In genomic region chr5:158777647-158778368, GRCh38 we compare ENCODE assay signal across 16 cellular contexts.
DNase-seq lines count a peak whose midpoint lies in the region; ATAC-seq and TF ChIP-seq lines count a peak whose summit lies in the region.
"Had no signal": no experiment of that assay in that cellular context is flagged by ENCODE, and none has a peak within 500 bp of the region (broad histone marks: within the 10 kb centered on the region; RNA-seq: fewer than 3 reads in every experiment).

No MANE protein-coding gene starts in this region.

- in situ Hi-C loops in transverse colon (cut with MboI; ENCODE audit: low pct_ligation_motif_present in 1 of 4, low pct_unique_long_range_greater_than_20kb in 1 of 4, low sequenced_read_pairs in 3 of 4), result no loop called here

- DNase-seq in NCI-H226, result peak; percentile 24
- DNase-seq in endothelial cell (ENCODE audit: low spot score), result peak; percentile 9
- DNase-seq in transverse colon, result no peak
- no peak for DNase-seq in NCI-H1105 (lab: John Stamatoyannopoulos, UW)
- DNase-seq in 8988T, result no peak
- DNase-seq: activated CD4-positive, alpha-beta memory T cell treated with anti-CD3 and anti-CD28 coated beads for 36 hours; activated naive CD8-positive, alpha-beta T cell treated with anti-CD3 and anti-CD28 coated beads, Interleukin-2, amount 50 U/mL, for 24 hours; C1 segment of cervical spinal cord; DND-41; H7; head of caudate nucleus; MV-4-11; NCI-H2171 treated with DMSO at 0.1 percent for 48 hours; stimulated activated CD4-positive, alpha-beta T cell treated with anti-CD3 and anti-CD28 coated beads, Interleukin-2, amount 100 ng/mL, for 48 hours had no signal

- TF ChIP-seq CTCF in endothelial cell (IDR thresholded peaks at IDR 0.05; ENCODE audit: unreplicated experiment) (no peak), transverse colon (IDR thresholded peaks at IDR 0.05) (no peak)

- no peak for TF ChIP-seq EP300 in transverse colon (IDR thresholded peaks at IDR 0.05; ENCODE audit: low read depth)

- intact Hi-C loops in transverse colon (cut with DNase I; ENCODE audit: low total_unique reads), result no loop called here

- H3K4me1 ChIP-seq in muscle layer of duodenum (ENCODE audit: control insufficient read depth in 1 of 2, insufficient read depth in 2 of 2, low read length in 2 of 2), result peaks cover 0 to 10% of the 10 kb centered on the region in 2 donors
- H3K4me1 ChIP-seq in transverse colon, result no peaks in the 10 kb centered on the region

- H3K4me3 Mint-ChIP-seq in endothelial cell (ENCODE audit: unreplicated experiment), result no peak overlapping the region
- H3K4me3 Mint-ChIP-seq: activated CD4-positive, alpha-beta memory T cell treated with anti-CD3 and anti-CD28 coated beads for 36 hours; activated naive CD8-positive, alpha-beta T cell treated with anti-CD3 and anti-CD28 coated beads, Interleukin-2, amount 50 U/mL, for 24 hours had no signal

- no peaks in the 10 kb centered on the region for H3K36me3 ChIP-seq in muscle layer of duodenum (ENCODE audit: control insufficient read depth in 1 of 2, insufficient read depth in 2 of 2, low read length in 2 of 2)
- H3K36me3 ChIP-seq in transverse colon, result no peaks in the 10 kb centered on the region

- peaks cover 2% of the 10 kb centered on the region for H3K27me3 Mint-ChIP-seq in endothelial cell (ENCODE audit: unreplicated experiment)
- H3K27me3 Mint-ChIP-seq: activated naive CD8-positive, alpha-beta T cell treated with anti-CD3 and anti-CD28 coated beads, Interleukin-2, amount 50 U/mL, for 24 hours had no signal

- H3K9me3 ChIP-seq in muscle layer of duodenum (ENCODE audit: control insufficient read depth in 1 of 2, low read length in 2 of 2), result no peaks in the 10 kb centered on the region
- no peaks in the 10 kb centered on the region for H3K9me3 ChIP-seq in transverse colon

- H3K4me3 ChIP-seq in muscle layer of duodenum (ENCODE audit: low read depth in 1 of 2, low read length in 2 of 2) (no peak overlapping the region), transverse colon (no peak overlapping the region)

- WGBS in transverse colon (ENCODE audit: low coverage in 1 of 2), 2 donors, result 55 to 77% methylated on average over 3 to 7 of the region's 7 CpGs

- H3K27me3 ChIP-seq in muscle layer of duodenum (ENCODE audit: low read depth, low read length) (no peaks in the 10 kb centered on the region), transverse colon (no peaks in the 10 kb centered on the region)

- no peak for ATAC-seq in HG03378 (IDR thresholded peaks at IDR 0.05; ENCODE audit: unreplicated experiment)
- ATAC-seq: activated naive CD8-positive, alpha-beta T cell treated with anti-CD3 and anti-CD28 coated beads, Interleukin-2, amount 50 U/mL, for 24 hours had no signal

- peak overlapping the region; percentile 85 for H3K27ac Mint-ChIP-seq in endothelial cell (ENCODE audit: unreplicated experiment)
- H3K27ac Mint-ChIP-seq: activated CD4-positive, alpha-beta memory T cell treated with anti-CD3 and anti-CD28 coated beads for 36 hours; activated naive CD8-positive, alpha-beta T cell treated with anti-CD3 and anti-CD28 coated beads, Interleukin-2, amount 50 U/mL, for 24 hours had no signal

- no peaks in the 10 kb centered on the region for H3K36me3 Mint-ChIP-seq in endothelial cell (ENCODE audit: low read depth, unreplicated experiment)
- H3K36me3 Mint-ChIP-seq: activated CD4-positive, alpha-beta memory T cell treated with anti-CD3 and anti-CD28 coated beads for 36 hours had no signal

- H3K4me1 Mint-ChIP-seq in endothelial cell (ENCODE audit: unreplicated experiment), result peaks cover 38% of the 10 kb centered on the region

- H3K27ac ChIP-seq in muscle layer of duodenum (ENCODE audit: low read length) (peak overlapping the region; percentile 34), transverse colon (peak overlapping the region in 3 of 4 donors; percentile 5 to 16 (median 9))

- no peak for TF ChIP-seq POLR2A in transverse colon (IDR thresholded peaks at IDR 0.05)

- H3K9me3 Mint-ChIP-seq in endothelial cell (ENCODE audit: unreplicated experiment), result no peaks in the 10 kb centered on the region
- H3K9me3 Mint-ChIP-seq: activated CD4-positive, alpha-beta memory T cell treated with anti-CD3 and anti-CD28 coated beads for 36 hours; activated naive CD8-positive, alpha-beta T cell treated with anti-CD3 and anti-CD28 coated beads, Interleukin-2, amount 50 U/mL, for 24 hours had no signal

Comparison
In these comparisons a context has a peak if more than half of its experiments do, and no peak if none do; other contexts are left out.
1. DNase-seq: peak in NCI-H226 (single experiment) and endothelial cell (single experiment); none in transverse colon (single experiment), NCI-H1105 (single experiment) and 8988T (single experiment).